ENCODE assay signal across 26 cellular contexts in genomic region chr15:62672268-62672667, GRCh38.
DNase-seq lines count a peak whose midpoint lies in the region; ATAC-seq and TF ChIP-seq lines count a peak whose summit lies in the region.
"Had no signal": no experiment of that assay in that cellular context is flagged by ENCODE, and none has a peak within 500 bp of the region (broad histone marks: within the 10 kb centered on the region; RNA-seq: fewer than 3 reads in every experiment).

No MANE protein-coding gene starts in this region.

- no peak overlapping the region for H3K4me3 ChIP-seq in foreskin fibroblast (ENCODE audit: low read depth in 1 of 2, low read length in 2 of 2)
- H3K4me3 ChIP-seq: BLaER1, body of pancreas, mucosa of descending colon, ovary had no signal

- H3K4me3 Mint-ChIP-seq in activated T-cell treated with anti-CD3 and anti-CD28 coated beads, Interleukin-2, amount 50 U/mL, for 72 hours = no peak overlapping the region
- H3K4me3 Mint-ChIP-seq in activated T-cell treated with anti-CD3 and anti-CD28 coated beads, Interleukin-2, amount 50 U/mL, for 4 hours = no peak overlapping the region
- H3K4me3 Mint-ChIP-seq: activated CD4-positive, alpha-beta memory T cell treated with anti-CD3 and anti-CD28 coated beads for 36 hours; activated naive CD8-positive, alpha-beta T cell treated with anti-CD3 and anti-CD28 coated beads, Interleukin-2, amount 10 ng/mL, durations not matched to agents 7 days and 5 days; nephron had no signal

- H3K9me3 Mint-ChIP-seq in activated T-cell treated with anti-CD3 and anti-CD28 coated beads, Interleukin-2, amount 50 U/mL, for 72 hours = no peaks in the 10 kb centered on the region
- no peaks in the 10 kb centered on the region for H3K9me3 Mint-ChIP-seq in activated T-cell treated with anti-CD3 and anti-CD28 coated beads, Interleukin-2, amount 50 U/mL, for 4 hours
- H3K9me3 Mint-ChIP-seq: activated naive CD8-positive, alpha-beta T cell treated with anti-CD3 and anti-CD28 coated beads, Interleukin-2, amount 10 ng/mL, durations not matched to agents 7 days and 5 days had no signal

- H3K4me1 Mint-ChIP-seq in activated T-cell treated with anti-CD3 and anti-CD28 coated beads, Interleukin-2, amount 50 U/mL, for 72 hours (ENCODE audit: low read depth) = no peaks in the 10 kb centered on the region
- H3K4me1 Mint-ChIP-seq in activated T-cell treated with anti-CD3 and anti-CD28 coated beads, Interleukin-2, amount 50 U/mL, for 4 hours (ENCODE audit: low read depth) = no peaks in the 10 kb centered on the region
- H3K4me1 Mint-ChIP-seq: activated naive CD8-positive, alpha-beta T cell treated with anti-CD3 and anti-CD28 coated beads, Interleukin-2, amount 10 ng/mL, durations not matched to agents 7 days and 5 days had no signal

- no peak for DNase-seq in activated T-cell treated with anti-CD3 and anti-CD28 coated beads, Interleukin-2, amount 50 U/mL, for 72 hours
- DNase-seq in activated T-cell treated with anti-CD3 and anti-CD28 coated beads, Interleukin-2, amount 50 U/mL, for 4 hours = no peak
- DNase-seq in amniotic epithelial cell (ENCODE audit: low read depth) (peak; percentile 60), foreskin fibroblast (peak; percentile 69 to 86), H4 (ENCODE audit: low spot score) (no peak), DMS 273 (lab: John Stamatoyannopoulos, UW; ENCODE audit: unreplicated experiment) (no peak)
- DNase-seq: activated CD4-positive, alpha-beta memory T cell treated with anti-CD3 and anti-CD28 coated beads for 36 hours; activated CD4-positive, CD25-positive, alpha-beta regulatory T cell; activated CD8-positive, alpha-beta memory T cell treated with anti-CD3 and anti-CD28 coated beads, Interleukin-2, amount 50 U/mL, for 48 hours; activated naive CD8-positive, alpha-beta T cell treated with anti-CD3 and anti-CD28 coated beads, Interleukin-2, amount 10 ng/mL, durations not matched to agents 7 days and 5 days; body of pancreas; Caco-2; effector CD4-positive, alpha-beta T cell; Kasumi-1; mucosa of descending colon; NCI-H187 treated with DMSO at 0.1 percent for 48 hours; NCI-H524 treated with DMSO at 0.1 percent for 48 hours; ovary; SHP77 treated with DMSO at 0.1 percent for 48 hours; stimulated activated CD4-positive, alpha-beta T cell treated with anti-CD3 and anti-CD28 coated beads, Interleukin-12 subunit alpha, Interleukin-12 subunit beta, amount 100 ng/mL, for 4 hours; stimulated activated CD4-positive, alpha-beta T cell treated with anti-CD3 and anti-CD28 coated beads, Interleukin-4, amount 100 ng/mL, for 4 hours; stimulated activated naive CD4-positive, alpha-beta T cell had no signal

- H3K27me3 Mint-ChIP-seq in activated T-cell treated with anti-CD3 and anti-CD28 coated beads, Interleukin-2, amount 50 U/mL, for 72 hours (ENCODE audit: low read depth) = no peaks in the 10 kb centered on the region
- peaks cover 7% of the 10 kb centered on the region for H3K27me3 Mint-ChIP-seq in activated T-cell treated with anti-CD3 and anti-CD28 coated beads, Interleukin-2, amount 50 U/mL, for 4 hours (ENCODE audit: low read depth)

- TF ChIP-seq CTCF in foreskin fibroblast (IDR thresholded peaks at IDR 0.05; ENCODE audit: low read depth, low read length) = no peak

- ATAC-seq in activated T-cell treated with anti-CD3 and anti-CD28 coated beads, Interleukin-2, amount 50 U/mL, for 72 hours (replicated peaks in 1 of 2) = no peak
- ATAC-seq in activated T-cell treated with anti-CD3 and anti-CD28 coated beads, Interleukin-2, amount 50 U/mL, for 4 hours = no peak
- ATAC-seq in HG02759 (IDR thresholded peaks at IDR 0.05; ENCODE audit: unreplicated experiment) (no peak), HG02610 (IDR thresholded peaks at IDR 0.05; ENCODE audit: unreplicated experiment) (no peak)
- ATAC-seq: body of pancreas, mucosa of descending colon had no signal

- H3K36me3 Mint-ChIP-seq in activated T-cell treated with anti-CD3 and anti-CD28 coated beads, Interleukin-2, amount 50 U/mL, for 72 hours (ENCODE audit: insufficient read depth in 2 of 2) = no peaks in the 10 kb centered on the region
- H3K36me3 Mint-ChIP-seq in activated T-cell treated with anti-CD3 and anti-CD28 coated beads, Interleukin-2, amount 50 U/mL, for 4 hours (ENCODE audit: insufficient read depth) = no peaks in the 10 kb centered on the region
- H3K36me3 Mint-ChIP-seq: activated CD4-positive, alpha-beta memory T cell treated with anti-CD3 and anti-CD28 coated beads for 36 hours; activated naive CD8-positive, alpha-beta T cell treated with anti-CD3 and anti-CD28 coated beads, Interleukin-2, amount 10 ng/mL, durations not matched to agents 7 days and 5 days had no signal

- peak overlapping the region; percentile 72 for H3K27ac Mint-ChIP-seq in activated T-cell treated with anti-CD3 and anti-CD28 coated beads, Interleukin-2, amount 50 U/mL, for 72 hours
- H3K27ac Mint-ChIP-seq: activated CD4-positive, alpha-beta memory T cell treated with anti-CD3 and anti-CD28 coated beads for 36 hours; activated naive CD8-positive, alpha-beta T cell treated with anti-CD3 and anti-CD28 coated beads, Interleukin-2, amount 10 ng/mL, durations not matched to agents 7 days and 5 days; nephron had no signal

Comparison
In these comparisons a context has a peak if more than half of its experiments do, and no peak if none do; other contexts are left out.
1. DNase-seq: peak in amniotic epithelial cell (single experiment) and foreskin fibroblast (2 of 2); none in activated T-cell treated with anti-CD3 and anti-CD28 coated beads, Interleukin-2, amount 50 U/mL, for 72 hours (0 of 2), activated T-cell treated with anti-CD3 and anti-CD28 coated beads, Interleukin-2, amount 50 U/mL, for 4 hours (single experiment), H4 (single experiment) and DMS 273 (single experiment).